ENCODE assay signal across 11 cellular contexts in genomic region chr15:57680021-57680420, GRCh38. TPM values are rescaled to one million over a fixed set of nuclear protein-coding genes. Genes with fewer than 3 reads are reported as not detected.
DNase-seq lines count a peak whose midpoint lies in the region; ATAC-seq and TF ChIP-seq lines count a peak whose summit lies in the region.
"Had no signal": no experiment of that assay in that cellular context is flagged by ENCODE, and none has a peak within 500 bp of the region (broad histone marks: within the 10 kb centered on the region; RNA-seq: fewer than 3 reads in every experiment).

No MANE protein-coding gene starts in this region.

- H3K4me2 ChIP-seq in SK-N-SH = peak overlapping the region; percentile 48; the same call in 1 of the 2 replicates

- H3K36me3 Mint-ChIP-seq in activated T-cell treated with anti-CD3 and anti-CD28 coated beads, Interleukin-2, amount 50 U/mL, for 24 hours (ENCODE audit: low read depth) = no peaks in the 10 kb centered on the region
- H3K36me3 Mint-ChIP-seq in stimulated activated effector memory CD8-positive, alpha-beta T cell treated with anti-CD3 and anti-CD28 coated beads, Interleukin-12 subunit alpha, Interleukin-12 subunit beta, amount 100 ng/mL, for 72 hours = no peaks in the 10 kb centered on the region

- H2AFZ ChIP-seq in SK-N-SH (ENCODE audit: low read depth) = peak overlapping the region; percentile 50

- no peak overlapping the region for H3K4me3 ChIP-seq in SK-N-SH (ENCODE audit: low read depth in 2 of 2, low read length in 1 of 2)

- H3K9me3 ChIP-seq in SK-N-SH = no peaks in the 10 kb centered on the region

- peaks cover 8% of the 10 kb centered on the region for H3K27me3 Mint-ChIP-seq in activated T-cell treated with anti-CD3 and anti-CD28 coated beads, Interleukin-2, amount 50 U/mL, for 24 hours

- TF ChIP-seq EP300 in SK-N-SH (IDR thresholded peaks at IDR 0.05; ENCODE audit: borderline replicate concordance in 1 of 2, low read depth in 1 of 2, low read length in 1 of 2) = no peak

- ATAC-seq in stimulated activated effector memory CD8-positive, alpha-beta T cell treated with anti-CD3 and anti-CD28 coated beads, Interleukin-12 subunit alpha, Interleukin-12 subunit beta, amount 100 ng/mL, for 72 hours = peak; percentile 43
- ATAC-seq in HG03469 (IDR thresholded peaks at IDR 0.05; ENCODE audit: unreplicated experiment) = no peak

- H3K27ac Mint-ChIP-seq in activated T-cell treated with anti-CD3 and anti-CD28 coated beads, Interleukin-2, amount 50 U/mL, for 24 hours = peak overlapping the region; percentile 7
- no peak overlapping the region for H3K27ac Mint-ChIP-seq in stimulated activated effector memory CD8-positive, alpha-beta T cell treated with anti-CD3 and anti-CD28 coated beads, Interleukin-12 subunit alpha, Interleukin-12 subunit beta, amount 100 ng/mL, for 72 hours

- peaks cover 7% of the 10 kb centered on the region for H3K4me1 Mint-ChIP-seq in activated T-cell treated with anti-CD3 and anti-CD28 coated beads, Interleukin-2, amount 50 U/mL, for 24 hours (ENCODE audit: low read depth)
- H3K4me1 Mint-ChIP-seq in stimulated activated effector memory CD8-positive, alpha-beta T cell treated with anti-CD3 and anti-CD28 coated beads, Interleukin-12 subunit alpha, Interleukin-12 subunit beta, amount 100 ng/mL, for 72 hours = peaks cover 6% of the 10 kb centered on the region

- no peak overlapping the region; the same call in 1 of the 2 replicates for H3K9ac ChIP-seq in SK-N-SH

- CTCF ChIA-PET in SK-N-SH (lab: Yijun Ruan, JAX) = interaction anchor here (0.8 kb wide), 1 partner anchor 13 kb away, joined by 3 read pairs; no protein-coding TSS in a partner anchor

- H3K36me3 ChIP-seq in SK-N-SH (replicated peaks in 1 of 2; ENCODE audit: control insufficient read depth in 1 of 2, insufficient read depth in 2 of 2, low read length in 1 of 2) = no peaks in the 10 kb centered on the region

- no peaks in the 10 kb centered on the region for H3K79me2 ChIP-seq in SK-N-SH (ENCODE audit: insufficient read depth)

- no peaks in the 10 kb centered on the region for H3K27me3 ChIP-seq in SK-N-SH (ENCODE audit: insufficient read depth)

- no peak overlapping the region for H3K4me3 Mint-ChIP-seq in activated T-cell treated with anti-CD3 and anti-CD28 coated beads, Interleukin-2, amount 50 U/mL, for 24 hours
- H3K4me3 Mint-ChIP-seq in stimulated activated effector memory CD8-positive, alpha-beta T cell treated with anti-CD3 and anti-CD28 coated beads, Interleukin-12 subunit alpha, Interleukin-12 subunit beta, amount 100 ng/mL, for 72 hours = no peak overlapping the region

- no peaks in the 10 kb centered on the region for H3K9me2 ChIP-seq in SK-N-SH

- H4K20me1 ChIP-seq in SK-N-SH (ENCODE audit: insufficient read depth) = no peaks in the 10 kb centered on the region

- POLR2A ChIA-PET in SK-N-SH (lab: Yijun Ruan, JAX) = no interaction called here

- no peak for TF ChIP-seq CTCF in SK-N-SH (IDR thresholded peaks at IDR 0.05)

- peak overlapping the region in 1 of 2 experiments; percentile 40; a peak in 2 of 4 replicates for H3K27ac ChIP-seq in SK-N-SH (ENCODE audit: low read depth in 2 of 2, low read length in 1 of 2)

- H3K4me1 ChIP-seq in SK-N-SH (ENCODE audit: control insufficient read depth in 1 of 2, insufficient read depth in 2 of 2, low read depth in 1 of 2, low read length in 1 of 2) = 0 out of 4 replicates have a peak, but pooled peaks cover 0 to 3% of the 10 kb centered on the region in 2 experiments

- H3F3A ChIP-seq in SK-N-SH (replicated peaks; ENCODE audit: insufficient read depth) = no peaks in the 10 kb centered on the region

- WGBS in SK-N-SH (ENCODE audit: low lambda C conversion rate) = 82% methylated on average over 1 of the region's 1 CpG

- H3K9me3 Mint-ChIP-seq in activated T-cell treated with anti-CD3 and anti-CD28 coated beads, Interleukin-2, amount 50 U/mL, for 24 hours = no peaks in the 10 kb centered on the region
- H3K9me3 Mint-ChIP-seq in stimulated activated effector memory CD8-positive, alpha-beta T cell treated with anti-CD3 and anti-CD28 coated beads, Interleukin-12 subunit alpha, Interleukin-12 subunit beta, amount 100 ng/mL, for 72 hours = no peaks in the 10 kb centered on the region

- DNase-seq in activated T-cell treated with anti-CD3 and anti-CD28 coated beads, Interleukin-2, amount 50 U/mL, for 24 hours = no peak
- no peak for DNase-seq in activated T-cell treated with anti-CD3 and anti-CD28 coated beads, Interleukin-2, amount 50 U/mL, for 48 hours
- DNase-seq in SK-N-SH = no peak
- peak; percentile 70 for DNase-seq in fibroblast of peridontal ligament (ENCODE audit: extremely low read depth)
- DNase-seq in stimulated activated effector memory CD8-positive, alpha-beta T cell treated with anti-CD3 and anti-CD28 coated beads, Interleukin-12 subunit alpha, Interleukin-12 subunit beta, amount 100 ng/mL, for 72 hours (ENCODE audit: low spot score in 2 of 2) = no peak
- no peak for DNase-seq in SHP77 (lab: John Stamatoyannopoulos, UW)
- no peak for DNase-seq in NCI-H446 (lab: John Stamatoyannopoulos, UW)
- DNase-seq: midbrain; NCI-H2081; stimulated activated CD4-positive, alpha-beta T cell treated with anti-CD3 and anti-CD28 coated beads, Interleukin-12 subunit alpha, Interleukin-12 subunit beta, amount 100 ng/mL, for 4 hours had no signal

- TF ChIP-seq RAD21 in SK-N-SH (IDR thresholded peaks at IDR 0.05; ENCODE audit: low read length) = no peak

TF ChIP-seq in SK-N-SH, 30 proteins besides CTCF, POLR2A, EP300 and RAD21:
- no peak for TF ChIP-seq SMC3 (IDR thresholded peaks at IDR 0.05; ENCODE audit: low read depth, low read length)
- TF ChIP-seq FOSL2 (IDR thresholded peaks at IDR 0.05; ENCODE audit: borderline replicate concordance, low read depth) = peak; percentile 40; the same call in 1 of the 2 replicates

RNA-seq across cellular contexts. Expression of gene POLR2M, which starts 26.5 kb away (rescaled TPM):
- polyA plus RNA-seq in SK-N-SH (2012; rRNA removed) = 105 and 160 TPM in 2 replicates
- polyA plus RNA-seq in SK-N-SH (2012; cell fraction: cytosol; rRNA removed) = 105 and 127 TPM in 2 replicates
- polyA plus RNA-seq in SK-N-SH (2012; cell fraction: nucleus; rRNA removed) = 94.2 and 141 TPM in 2 replicates
